ENCODE assay signal across 10 cellular contexts in genomic region chr18:7958081-7958896, GRCh38.
DNase-seq lines count a peak whose midpoint lies in the region; ATAC-seq, FAIRE-seq and TF ChIP-seq lines count a peak whose summit lies in the region.
"Had no signal": no experiment of that assay in that cellular context is flagged by ENCODE, and none has a peak within 500 bp of the region (broad histone marks: within the 10 kb centered on the region; RNA-seq: fewer than 3 reads in every experiment).

No MANE protein-coding gene starts in this region.

- intact Hi-C loops in Calu3 (cut with micrococcal nuclease; ENCODE audit: unreplicated experiment), result no loop called here
- intact Hi-C loops in activated CD8-positive, alpha-beta T cell treated with anti-CD3 and anti-CD28 coated beads for 36 hours (cut with micrococcal nuclease), result no loop called here
- intact Hi-C loops in colonic mucosa (cut with DNase I), result no loop called here

- no peak for FAIRE-seq in frontal cortex (lab: Jason Lieb, UNC)

- H3K27ac Mint-ChIP-seq in Calu3 (ENCODE audit: unreplicated experiment), result peak overlapping the region; percentile 68
- peak overlapping the region; percentile 50 for H3K27ac Mint-ChIP-seq in activated CD8-positive, alpha-beta T cell treated with anti-CD3 and anti-CD28 coated beads for 36 hours
- H3K27ac Mint-ChIP-seq: neural progenitor cell had no signal

- DNase-seq in Calu3 (no peak), HCEC 1CT (peak; percentile 57), kidney tubule cell (ENCODE audit: low spot score) (peak; percentile 34), frontal cortex (ENCODE audit: low spot score in 2 of 2) (no peak), DMS79 treated with DMSO at 0.1 percent for 48 hours (lab: John Stamatoyannopoulos, UW) (no peak), colonic mucosa (no peak)
- DNase-seq in activated CD8-positive, alpha-beta T cell treated with anti-CD3 and anti-CD28 coated beads for 36 hours, result no peak

- no peak for TF ChIP-seq CTCF in Calu3 (IDR thresholded peaks at IDR 0.05; ENCODE audit: unreplicated experiment)
- no peak for TF ChIP-seq CTCF in activated CD8-positive, alpha-beta T cell treated with anti-CD3 and anti-CD28 coated beads for 36 hours (IDR thresholded peaks at IDR 0.05)
- no peak for TF ChIP-seq CTCF in colonic mucosa (IDR thresholded peaks at IDR 0.05)

- H3K27me3 Mint-ChIP-seq in Calu3 (ENCODE audit: unreplicated experiment), result no peaks in the 10 kb centered on the region
- H3K27me3 Mint-ChIP-seq in activated CD8-positive, alpha-beta T cell treated with anti-CD3 and anti-CD28 coated beads for 36 hours, result no peaks in the 10 kb centered on the region

- POLR2A ChIA-PET in activated CD8-positive, alpha-beta T cell treated with anti-CD3 and anti-CD28 coated beads for 36 hours (lab: Charles Lee), result no interaction called here

- H3K36me3 Mint-ChIP-seq in Calu3 (ENCODE audit: insufficient read depth, unreplicated experiment), result no peaks in the 10 kb centered on the region
- H3K36me3 Mint-ChIP-seq in activated CD8-positive, alpha-beta T cell treated with anti-CD3 and anti-CD28 coated beads for 36 hours (ENCODE audit: low read depth), result no peaks in the 10 kb centered on the region
- H3K36me3 Mint-ChIP-seq: neural progenitor cell had no signal

- peak; percentile 39 for ATAC-seq in activated CD8-positive, alpha-beta T cell treated with anti-CD3 and anti-CD28 coated beads for 36 hours
- no peak for ATAC-seq in HG02571 (IDR thresholded peaks at IDR 0.05; ENCODE audit: unreplicated experiment)

- no peak overlapping the region for H3K9ac ChIP-seq in colonic mucosa (ENCODE audit: low read depth in 2 of 2, low read length in 2 of 2)
- H3K9ac ChIP-seq: neural progenitor cell had no signal

- H3K27me3 ChIP-seq in colonic mucosa, result no peaks in the 10 kb centered on the region
- H3K27me3 ChIP-seq: cardiac muscle cell, neural progenitor cell had no signal

- no peaks in the 10 kb centered on the region for H3K9me3 Mint-ChIP-seq in Calu3 (ENCODE audit: low read depth, unreplicated experiment)
- no peaks in the 10 kb centered on the region for H3K9me3 Mint-ChIP-seq in activated CD8-positive, alpha-beta T cell treated with anti-CD3 and anti-CD28 coated beads for 36 hours
- H3K9me3 Mint-ChIP-seq: neural progenitor cell had no signal

- H3K4me3 ChIP-seq in colonic mucosa, result no peak overlapping the region
- H3K4me3 ChIP-seq: cardiac muscle cell, neural progenitor cell had no signal

- no peaks in the 10 kb centered on the region for H3K36me3 ChIP-seq in colonic mucosa
- H3K36me3 ChIP-seq: cardiac muscle cell, neural progenitor cell had no signal

- CTCF ChIA-PET in Calu3 (lab: Charles Lee), result no interaction called here
- CTCF ChIA-PET in activated CD8-positive, alpha-beta T cell treated with anti-CD3 and anti-CD28 coated beads for 36 hours (lab: Charles Lee), result no interaction called here

- BruUV-seq in Calu3 (replicated peaks; lab: Mats Ljungman, UMichigan), result no TSS peak

- no peaks in the 10 kb centered on the region for H3K4me1 ChIP-seq in colonic mucosa
- H3K4me1 ChIP-seq: neural progenitor cell had no signal

- no peaks in the 10 kb centered on the region for H3K9me3 ChIP-seq in colonic mucosa

- H3K4me3 Mint-ChIP-seq in Calu3 (ENCODE audit: low read depth, unreplicated experiment), result peak overlapping the region; percentile 51
- H3K4me3 Mint-ChIP-seq in activated CD8-positive, alpha-beta T cell treated with anti-CD3 and anti-CD28 coated beads for 36 hours, result peak overlapping the region; percentile 11
- H3K4me3 Mint-ChIP-seq: neural progenitor cell had no signal

- no peak overlapping the region for H3K27ac ChIP-seq in colonic mucosa
- H3K27ac ChIP-seq: cardiac muscle cell, neural progenitor cell had no signal

- peaks cover 40% of the 10 kb centered on the region for H3K4me1 Mint-ChIP-seq in Calu3 (ENCODE audit: low read depth, unreplicated experiment)
- H3K4me1 Mint-ChIP-seq in activated CD8-positive, alpha-beta T cell treated with anti-CD3 and anti-CD28 coated beads for 36 hours (ENCODE audit: low read depth), result peaks cover 4% of the 10 kb centered on the region

Comparison
In these comparisons a context has a peak if more than half of its experiments do, and no peak if none do; other contexts are left out.
1. DNase-seq: peak in HCEC 1CT (single experiment) and kidney tubule cell (single experiment); none in Calu3 (single experiment), activated CD8-positive, alpha-beta T cell treated with anti-CD3 and anti-CD28 coated beads for 36 hours (single experiment), frontal cortex (0 of 2), DMS79 treated with DMSO at 0.1 percent for 48 hours (single experiment) and colonic mucosa (single experiment).